Comparison of ENCODE assay signal across 1 cellular context in the genomic region with DNA sequence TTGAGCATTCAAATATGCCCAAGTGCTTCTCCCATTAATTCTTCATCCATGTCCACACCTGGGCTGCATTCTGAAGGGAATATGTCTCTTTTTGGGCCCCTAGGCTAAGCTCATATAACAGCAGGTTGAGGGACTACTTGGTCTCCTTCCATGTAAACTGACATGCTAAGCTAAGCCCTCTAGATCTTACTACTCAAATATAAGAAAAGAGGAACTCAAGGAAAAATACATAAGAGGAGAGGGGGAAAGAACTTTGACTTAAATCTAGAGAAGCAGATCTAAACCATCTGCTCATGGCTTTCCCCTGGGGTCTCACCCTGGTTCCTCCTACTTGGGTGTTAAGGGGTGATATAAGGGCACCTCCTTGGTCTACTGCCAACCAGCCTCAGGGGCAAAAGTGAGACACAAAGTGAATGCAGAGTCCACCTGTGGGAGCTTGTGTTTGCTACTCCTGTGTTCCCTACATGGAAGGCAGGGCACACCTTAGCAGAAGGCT.
TF ChIP-seq lines count a peak whose summit lies in the region.

No MANE protein-coding gene starts in this region.

TF ChIP-seq in H1, 55 proteins besides CTCF, POLR2A, EP300 and RAD21:
- no peak for TF ChIP-seq NANOG (IDR thresholded peaks at IDR 0.05; ENCODE audit: insufficient read depth, low read depth, low read length, poor library complexity, severe bottlenecking)
